ENCODE assay signal across 16 cellular contexts in genomic region chr3:52295809-52296208, GRCh38. TPM values are rescaled to one million over a fixed set of nuclear protein-coding genes. Genes with fewer than 3 reads are reported as not detected.
DNase-seq lines count a peak whose midpoint lies in the region; ATAC-seq, FAIRE-seq and TF ChIP-seq lines count a peak whose summit lies in the region.
"Had no signal": no experiment of that assay in that cellular context is flagged by ENCODE, and none has a peak within 500 bp of the region (broad histone marks: within the 10 kb centered on the region; RNA-seq: fewer than 3 reads in every experiment).

No MANE protein-coding gene starts in this region.

- peaks cover 14% of the 10 kb centered on the region for H3K79me2 ChIP-seq in HepG2 (ENCODE audit: insufficient read depth, low read length)
- H3K79me2 ChIP-seq in neural cell (replicated peaks; ENCODE audit: insufficient read depth, low read length): peaks cover 36% of the 10 kb centered on the region

- FAIRE-seq in HepG2 (lab: Jason Lieb, UNC): no peak

- H3K4me1 Mint-ChIP-seq in chondrocyte (ENCODE audit: low read depth): peaks cover 23% of the 10 kb centered on the region
- H3K4me1 Mint-ChIP-seq in activated T-helper 2 cell treated with anti-CD3 and anti-CD28 coated beads, Interferon-gamma antibody, Interleukin-2, Interleukin-4, amounts not matched to agents 10 μg/mL and 5 μg/mL and 100 μg/mL, durations not matched to agents 14 hours and 24 hours and 36 hours (ENCODE audit: low read depth): peaks cover 2% of the 10 kb centered on the region

- TF ChIP-seq POLR2A in HepG2 (IDR thresholded peaks at IDR 0.05; ENCODE audit: insufficient read depth in 1 of 2, low read depth in 2 of 2, low read length in 2 of 2) (no peak), right lobe of liver (IDR thresholded peaks at IDR 0.05) (no peak), sigmoid colon (IDR thresholded peaks at IDR 0.05) (no peak)

- H3K27ac ChIP-seq in HepG2 (ENCODE audit: extremely low read length, insufficient read depth, low read length): no peak overlapping the region
- no peak overlapping the region for H3K27ac ChIP-seq in right lobe of liver
- H3K27ac ChIP-seq in neural cell (ENCODE audit: low read length): no peak overlapping the region
- no peak overlapping the region for H3K27ac ChIP-seq in sigmoid colon

- H3K4me1 ChIP-seq in HepG2 (ENCODE audit: insufficient read depth, low read length) (peaks cover 58% of the 10 kb centered on the region), right lobe of liver (peaks cover 0 to 47% (median 15%) of the 10 kb centered on the region in 4 donors), sigmoid colon (no peaks in the 10 kb centered on the region)

- H3K36me3 ChIP-seq in HepG2 (replicated peaks in 1 of 2; ENCODE audit: control insufficient read depth in 1 of 2, insufficient read depth in 2 of 2, low read length in 2 of 2) (peaks cover 11 to 22% of the 10 kb centered on the region in 2 experiments; a peak in 4 of 5 replicates), right lobe of liver (peaks cover 0 to 19% (median 8%) of the 10 kb centered on the region in 4 donors), neural cell (ENCODE audit: insufficient read depth, low read length) (no peaks in the 10 kb centered on the region), sigmoid colon (peaks cover 0 to 24% (median 8%) of the 10 kb centered on the region in 4 donors)

- no peak overlapping the region for H3K27ac Mint-ChIP-seq in chondrocyte (ENCODE audit: unreplicated experiment)
- H3K27ac Mint-ChIP-seq in activated T-helper 2 cell treated with anti-CD3 and anti-CD28 coated beads, Interferon-gamma antibody, Interleukin-2, Interleukin-4, amounts not matched to agents 10 μg/mL and 5 μg/mL and 100 μg/mL, durations not matched to agents 14 hours and 24 hours and 36 hours: no peak overlapping the region
- H3K27ac Mint-ChIP-seq: CD8-positive, alpha-beta T cell had no signal

- peaks cover 4% of the 10 kb centered on the region for H3K36me3 Mint-ChIP-seq in chondrocyte (ENCODE audit: low read depth)
- peaks cover 4% of the 10 kb centered on the region for H3K36me3 Mint-ChIP-seq in activated T-helper 2 cell treated with anti-CD3 and anti-CD28 coated beads, Interferon-gamma antibody, Interleukin-2, Interleukin-4, amounts not matched to agents 10 μg/mL and 5 μg/mL and 100 μg/mL, durations not matched to agents 14 hours and 24 hours and 36 hours (ENCODE audit: low read depth)

- ATAC-seq in HepG2: no peak
- no peak for ATAC-seq in right lobe of liver
- ATAC-seq: CD8-positive, alpha-beta T cell; HCT116 had no signal

- H3K9ac ChIP-seq in HepG2 (ENCODE audit: insufficient read depth, low read depth, low read length) (no peak overlapping the region), neural cell (ENCODE audit: low read length) (no peak overlapping the region)
- H3K9ac ChIP-seq: BLaER1 treated with 17β-estradiol and CSF1 and Interleukin-3, amounts not matched to agents 10 nM and 100 nM had no signal

- TF ChIP-seq RAD21 in HepG2 (CRISPR knock-in tag; IDR thresholded peaks at IDR 0.05): no peak
- no peak for TF ChIP-seq RAD21 in neural cell (conservative IDR thresholded peaks at IDR 0.05)

- CTCF ChIA-PET in HepG2 (lab: Yijun Ruan, JAX; ENCODE audit: low intra/inter-chr PET ratio, low total read pairs): no interaction called here

- peaks cover 34% of the 10 kb centered on the region for H4K20me1 ChIP-seq in HepG2 (ENCODE audit: insufficient read depth, low read length)
- H4K20me1 ChIP-seq in neural cell (ENCODE audit: insufficient read depth): no peaks in the 10 kb centered on the region

- no peaks in the 10 kb centered on the region for H3K9me3 Mint-ChIP-seq in chondrocyte (ENCODE audit: low read depth)
- no peaks in the 10 kb centered on the region for H3K9me3 Mint-ChIP-seq in activated T-helper 2 cell treated with anti-CD3 and anti-CD28 coated beads, Interferon-gamma antibody, Interleukin-2, Interleukin-4, amounts not matched to agents 10 μg/mL and 5 μg/mL and 100 μg/mL, durations not matched to agents 14 hours and 24 hours and 36 hours
- H3K9me3 Mint-ChIP-seq: CD8-positive, alpha-beta T cell had no signal

- DNase-seq in HepG2 (ENCODE audit: low spot score) (no peak), right lobe of liver (no peak), chondrocyte (ENCODE audit: low spot score) (peak; percentile 43), sigmoid colon (no peak), NCI-H1092 treated with DMSO at 0.1 percent for 48 hours (lab: John Stamatoyannopoulos, UW) (no peak)
- DNase-seq in activated T-helper 2 cell treated with anti-CD3 and anti-CD28 coated beads, Interferon-gamma antibody, Interleukin-2, Interleukin-4, amounts not matched to agents 10 μg/mL and 5 μg/mL and 100 μg/mL, durations not matched to agents 14 hours and 24 hours and 36 hours (ENCODE audit: low spot score): no peak
- DNase-seq: 8988T, Calu3, DMS79 treated with DMSO at 0.1 percent for 48 hours, GF-D8, GOT3, H7 had no signal

- no peaks in the 10 kb centered on the region for H3K9me2 ChIP-seq in neural cell (ENCODE audit: insufficient read depth, low read length)

- H3K4me3 ChIP-seq in HepG2 (replicated peaks in 1 of 3; ENCODE audit: insufficient read depth in 1 of 3, low read depth in 2 of 3, low read length in 3 of 3) (no peak overlapping the region), right lobe of liver (no peak overlapping the region), neural cell (ENCODE audit: low read length) (peak overlapping the region; percentile 93), sigmoid colon (no peak overlapping the region)
- H3K4me3 ChIP-seq: BLaER1 treated with 17β-estradiol and CSF1 and Interleukin-3, amounts not matched to agents 10 nM and 100 nM had no signal

- no peaks in the 10 kb centered on the region; a peak in 1 of 5 replicates for H3K27me3 ChIP-seq in HepG2 (ENCODE audit: control insufficient read depth in 1 of 2, insufficient read depth in 2 of 2, low read length in 2 of 2)
- no peaks in the 10 kb centered on the region for H3K27me3 ChIP-seq in right lobe of liver
- H3K27me3 ChIP-seq in neural cell (ENCODE audit: insufficient read depth, low read depth, low read length): no peaks in the 10 kb centered on the region
- H3K27me3 ChIP-seq in sigmoid colon: no peaks in the 10 kb centered on the region
- H3K27me3 ChIP-seq: BLaER1 treated with 17β-estradiol and CSF1 and Interleukin-3, amounts not matched to agents 10 nM and 100 nM had no signal

- in situ Hi-C loops in HepG2 (cut with HindIII; ENCODE audit: extremely low pct_ligation_motif_present, low pct_unique_long_range_greater_than_20kb): no loop called here

- H3K4me3 Mint-ChIP-seq in chondrocyte (ENCODE audit: unreplicated experiment): no peak overlapping the region
- H3K4me3 Mint-ChIP-seq in activated T-helper 2 cell treated with anti-CD3 and anti-CD28 coated beads, Interferon-gamma antibody, Interleukin-2, Interleukin-4, amounts not matched to agents 10 μg/mL and 5 μg/mL and 100 μg/mL, durations not matched to agents 14 hours and 24 hours and 36 hours (ENCODE audit: low read depth): no peak overlapping the region
- H3K4me3 Mint-ChIP-seq: CD8-positive, alpha-beta T cell had no signal

- H3K27me3 Mint-ChIP-seq in chondrocyte (ENCODE audit: low read depth): no peaks in the 10 kb centered on the region
- H3K27me3 Mint-ChIP-seq in activated T-helper 2 cell treated with anti-CD3 and anti-CD28 coated beads, Interferon-gamma antibody, Interleukin-2, Interleukin-4, amounts not matched to agents 10 μg/mL and 5 μg/mL and 100 μg/mL, durations not matched to agents 14 hours and 24 hours and 36 hours (ENCODE audit: low read depth): no peaks in the 10 kb centered on the region

- intact Hi-C loops in HepG2 (cut with micrococcal nuclease; ENCODE audit: unreplicated experiment): no loop called here
- intact Hi-C loops in right lobe of liver (cut with DNase I): no loop called here
- intact Hi-C loops in sigmoid colon (cut with DNase I): no loop called here
- intact Hi-C loops in activated T-helper 2 cell treated with anti-CD3 and anti-CD28 coated beads, Interferon-gamma antibody, Interleukin-2, Interleukin-4, amounts not matched to agents 10 μg/mL and 5 μg/mL and 100 μg/mL, durations not matched to agents 14 hours and 24 hours and 36 hours (cut with micrococcal nuclease): no loop called here

- POLR2A ChIA-PET in HepG2 (lab: Yijun Ruan, JAX): interaction anchor here (0.8 to 5.4 kb wide), 4 partner anchors 8 to 18 kb away, joined by 3 to 36 read pairs (median 8); partner anchors contain the start of genes GLYCTK and WDR82

- H3K9me3 ChIP-seq in HepG2 (ENCODE audit: low read length) (no peaks in the 10 kb centered on the region), right lobe of liver (no peaks in the 10 kb centered on the region), neural cell (ENCODE audit: low read length) (no peaks in the 10 kb centered on the region), sigmoid colon (no peaks in the 10 kb centered on the region)
- H3K9me3 ChIP-seq: BLaER1 treated with 17β-estradiol and CSF1 and Interleukin-3, amounts not matched to agents 10 nM and 100 nM had no signal

- TF ChIP-seq CTCF in HepG2 (CRISPR knock-in tag; IDR thresholded peaks at IDR 0.05) (no peak), right lobe of liver (IDR thresholded peaks at IDR 0.05) (no peak), chondrocyte (IDR thresholded peaks at IDR 0.05) (no peak), neural cell (IDR thresholded peaks at IDR 0.05; ENCODE audit: poor library complexity, severe bottlenecking) (no peak), sigmoid colon (IDR thresholded peaks at IDR 0.05) (no peak)

- H3K4me2 ChIP-seq in HepG2 (ENCODE audit: low read depth, low read length) (no peak overlapping the region), neural cell (ENCODE audit: low read length) (no peak overlapping the region)

- TF ChIP-seq EP300 in HepG2 (IDR thresholded peaks at IDR 0.05; ENCODE audit: low read depth in 2 of 2, low read length in 2 of 2): no peak
- TF ChIP-seq EP300 in HepG2 (CRISPR knock-in tag; IDR thresholded peaks at IDR 0.05; ENCODE audit: borderline replicate concordance): no peak
- no peak for TF ChIP-seq EP300 in neural cell (conservative IDR thresholded peaks at IDR 0.05; ENCODE audit: poor library complexity, severe bottlenecking)
- TF ChIP-seq EP300 in sigmoid colon (IDR thresholded peaks at IDR 0.05): no peak

- no peaks in the 10 kb centered on the region for H3F3A ChIP-seq in neural cell (ENCODE audit: insufficient read depth, low read length, poor library complexity, severe bottlenecking)

- 88% methylated on average over 4 of the region's 4 CpGs for WGBS in HepG2 (ENCODE audit: low lambda C conversion rate)
- WGBS in right lobe of liver (ENCODE audit: insufficient coverage, low coverage, low lambda C conversion rate, missing lambda C conversion rate): 73% methylated on average over 3 of the region's 4 CpGs
- WGBS in sigmoid colon, 2 donors: 94 to 95% methylated on average over 4 of the region's 4 CpGs

- H2AFZ ChIP-seq in HepG2 (ENCODE audit: low read length): no peak overlapping the region
- no peak overlapping the region for H2AFZ ChIP-seq in neural cell (ENCODE audit: low read depth, low read length)

- BruUV-seq in HepG2 (replicated peaks; lab: Mats Ljungman, UMichigan): no TSS peak

RNA-seq across cellular contexts. Expression of gene GLYCTK, which starts 8.2 kb away (rescaled TPM):
- 91.7 and 126 TPM in 2 replicates for total RNA-seq in HepG2 (2016; rRNA removed; fragmentation: Illumina TruSeq; extraction: Trizol)
- 33.8 and 34.0 TPM in 2 replicates for total RNA-seq in HepG2 (2016; cell fraction: cytosol; rRNA removed; fragmentation: Illumina TruSeq; extraction: Trizol; ENCODE audit: low read depth)
- total RNA-seq in HepG2 (2016; cell fraction: insoluble cytoplasmic fraction; rRNA removed; fragmentation: Illumina TruSeq; extraction: Trizol): 89.0 and 132 TPM in 2 replicates
- 68.4 and 70.3 TPM in 2 replicates for total RNA-seq in HepG2 (2016; cell fraction: membrane; rRNA removed; fragmentation: Illumina TruSeq; extraction: Trizol)
- total RNA-seq in HepG2 (2016; cell fraction: nucleus; rRNA removed; fragmentation: Illumina TruSeq; extraction: Trizol): 155 and 170 TPM in 2 replicates
- polyA plus RNA-seq in HepG2 (2011; rRNA removed): 70.0 and 102 TPM in 2 replicates
- polyA plus RNA-seq in HepG2 (2011; cell fraction: cytosol; rRNA removed): 57.2 and 86.0 TPM in 2 replicates
- polyA plus RNA-seq in HepG2 (2011; cell fraction: nucleus; rRNA removed): 489 and 498 TPM in 2 replicates
- polyA plus RNA-seq in HepG2 (2012): 41.5 and 43.2 TPM in 2 replicates
- polyA plus RNA-seq in HepG2 (2016; cell fraction: cytosol; fragmentation: Illumina TruSeq; extraction: Trizol; ENCODE audit: low read depth): 21.7 and 24.0 TPM in 2 replicates
- 64.0 and 68.6 TPM in 2 replicates for polyA plus RNA-seq in HepG2 (2016; cell fraction: insoluble cytoplasmic fraction; fragmentation: Illumina TruSeq; extraction: Trizol; ENCODE audit: low read depth)
- 44.9 and 46.0 TPM in 2 replicates for polyA plus RNA-seq in HepG2 (2016; cell fraction: membrane; fragmentation: Illumina TruSeq; extraction: Trizol; ENCODE audit: low read depth)
- 216 and 226 TPM in 2 replicates for polyA plus RNA-seq in HepG2 (2016; cell fraction: nucleus; fragmentation: Illumina TruSeq; extraction: Trizol; ENCODE audit: insufficient read depth, low read depth)
- 13.9 and 184 TPM in 2 replicates for polyA minus RNA-seq in HepG2 (2011; rRNA and poly(A)+ RNA removed; ENCODE audit: low replicate concordance)
- polyA minus RNA-seq in HepG2 (2011; cell fraction: cytosol; rRNA and poly(A)+ RNA removed): 18.4 and 23.4 TPM in 2 replicates
- polyA minus RNA-seq in HepG2 (2011; cell fraction: nucleus; rRNA and poly(A)+ RNA removed): 164 and 185 TPM in 2 replicates
- total RNA-seq in right lobe of liver: 100 to 1,000 TPM in 4 of 6 experiments, 10 to 100 TPM in 2; 75.1 to 320 (median 178) TPM
- 4.8 to 9.8 TPM (median 5.0 TPM) in 3 replicates for total RNA-seq in chondrocyte
- polyA plus RNA-seq in neural cell: 5.0 and 5.8 TPM in 2 replicates
- polyA minus RNA-seq in neural cell: 2.4 and 2.8 TPM in 2 replicates
- total RNA-seq in sigmoid colon: 1 to 10 TPM; 1.6 to 4.6 (median 3.8) TPM
- 10 to 100 TPM; 20.4 to 48.2 (median 48.1) TPM for polyA plus RNA-seq in sigmoid colon
- total RNA-seq in activated T-helper 2 cell treated with anti-CD3 and anti-CD28 coated beads, Interferon-gamma antibody, Interleukin-2, Interleukin-4, amounts not matched to agents 10 μg/mL and 5 μg/mL and 100 μg/mL, durations not matched to agents 14 hours and 24 hours and 36 hours: 16.6 and 16.8 TPM in 2 replicates

RNA-seq across cellular contexts. Expression of gene WDR82, which starts 17.4 kb away (rescaled TPM):
- 59.5 and 62.0 TPM in 2 replicates for total RNA-seq in HepG2 (2016; rRNA removed; fragmentation: Illumina TruSeq; extraction: Trizol)
- total RNA-seq in HepG2 (2016; cell fraction: cytosol; rRNA removed; fragmentation: Illumina TruSeq; extraction: Trizol; ENCODE audit: low read depth): 6.3 and 6.7 TPM in 2 replicates
- total RNA-seq in HepG2 (2016; cell fraction: insoluble cytoplasmic fraction; rRNA removed; fragmentation: Illumina TruSeq; extraction: Trizol): 58.9 and 60.5 TPM in 2 replicates
- total RNA-seq in HepG2 (2016; cell fraction: membrane; rRNA removed; fragmentation: Illumina TruSeq; extraction: Trizol): 27.7 and 28.8 TPM in 2 replicates
- 32.4 and 32.6 TPM in 2 replicates for total RNA-seq in HepG2 (2016; cell fraction: nucleus; rRNA removed; fragmentation: Illumina TruSeq; extraction: Trizol)
- polyA plus RNA-seq in HepG2 (2011; rRNA removed): 39.1 and 41.9 TPM in 2 replicates
- 23.5 and 37.7 TPM in 2 replicates for polyA plus RNA-seq in HepG2 (2011; cell fraction: cytosol; rRNA removed)
- 10.7 and 14.5 TPM in 2 replicates for polyA plus RNA-seq in HepG2 (2011; cell fraction: nucleus; rRNA removed)
- polyA plus RNA-seq in HepG2 (2012): 48.3 and 52.2 TPM in 2 replicates
- polyA plus RNA-seq in HepG2 (2016; cell fraction: cytosol; fragmentation: Illumina TruSeq; extraction: Trizol; ENCODE audit: low read depth): 3.6 and 4.2 TPM in 2 replicates
- polyA plus RNA-seq in HepG2 (2016; cell fraction: insoluble cytoplasmic fraction; fragmentation: Illumina TruSeq; extraction: Trizol; ENCODE audit: low read depth): 60.6 and 66.1 TPM in 2 replicates
- 13.9 and 15.0 TPM in 2 replicates for polyA plus RNA-seq in HepG2 (2016; cell fraction: membrane; fragmentation: Illumina TruSeq; extraction: Trizol; ENCODE audit: low read depth)
- 38.8 and 40.8 TPM in 2 replicates for polyA plus RNA-seq in HepG2 (2016; cell fraction: nucleus; fragmentation: Illumina TruSeq; extraction: Trizol; ENCODE audit: insufficient read depth, low read depth)
- 52.7 and 77.7 TPM in 2 replicates for polyA minus RNA-seq in HepG2 (2011; rRNA and poly(A)+ RNA removed; ENCODE audit: low replicate concordance)
- polyA minus RNA-seq in HepG2 (2011; cell fraction: cytosol; rRNA and poly(A)+ RNA removed): 29.3 and 33.9 TPM in 2 replicates
- polyA minus RNA-seq in HepG2 (2011; cell fraction: nucleus; rRNA and poly(A)+ RNA removed): 28.7 and 33.2 TPM in 2 replicates
- total RNA-seq in right lobe of liver: 10 to 100 TPM; 14.1 to 25.2 (median 20.7) TPM
- 73.0 to 74.9 TPM (median 74.7 TPM) in 3 replicates for total RNA-seq in chondrocyte
- 151 and 163 TPM in 2 replicates for polyA plus RNA-seq in neural cell
- 225 TPM in 2 replicates for polyA minus RNA-seq in neural cell
- 10 to 100 TPM; 44.4 to 54.9 (median 48.0) TPM for total RNA-seq in sigmoid colon
- 10 to 100 TPM; 22.2 to 50.2 (median 28.4) TPM for polyA plus RNA-seq in sigmoid colon
- total RNA-seq in activated T-helper 2 cell treated with anti-CD3 and anti-CD28 coated beads, Interferon-gamma antibody, Interleukin-2, Interleukin-4, amounts not matched to agents 10 μg/mL and 5 μg/mL and 100 μg/mL, durations not matched to agents 14 hours and 24 hours and 36 hours: 101 and 103 TPM in 2 replicates

RNA-seq across cellular contexts. Expression of gene DNAH1, which starts 20.3 kb away (rescaled TPM):
- total RNA-seq in HepG2 (2016; rRNA removed; fragmentation: Illumina TruSeq; extraction: Trizol): 0.42 and 0.64 TPM in 2 replicates
- total RNA-seq in HepG2 (2016; cell fraction: cytosol; rRNA removed; fragmentation: Illumina TruSeq; extraction: Trizol; ENCODE audit: low read depth): under 0.01 and 0.35 TPM in 2 replicates
- 0.18 and 0.74 TPM in 2 replicates for total RNA-seq in HepG2 (2016; cell fraction: insoluble cytoplasmic fraction; rRNA removed; fragmentation: Illumina TruSeq; extraction: Trizol)
- 0.07 and 0.22 TPM in 2 replicates for total RNA-seq in HepG2 (2016; cell fraction: membrane; rRNA removed; fragmentation: Illumina TruSeq; extraction: Trizol)
- total RNA-seq in HepG2 (2016; cell fraction: nucleus; rRNA removed; fragmentation: Illumina TruSeq; extraction: Trizol): 1.7 and 2.1 TPM in 2 replicates
- 3.5 and 4.8 TPM in 2 replicates for polyA plus RNA-seq in HepG2 (2011; rRNA removed)
- polyA plus RNA-seq in HepG2 (2011; cell fraction: cytosol; rRNA removed): 0.85 and 1.5 TPM in 2 replicates
- 32.0 and 33.0 TPM in 2 replicates for polyA plus RNA-seq in HepG2 (2011; cell fraction: nucleus; rRNA removed)
- 2.0 and 3.0 TPM in 2 replicates for polyA plus RNA-seq in HepG2 (2012)
- 0.07 TPM in 1 of 2 replicates, not detected in the other for polyA plus RNA-seq in HepG2 (2016; cell fraction: cytosol; fragmentation: Illumina TruSeq; extraction: Trizol; ENCODE audit: low read depth)
- polyA plus RNA-seq in HepG2 (2016; cell fraction: insoluble cytoplasmic fraction; fragmentation: Illumina TruSeq; extraction: Trizol; ENCODE audit: low read depth): 0.13 and 0.34 TPM in 2 replicates
- 0.09 and 0.14 TPM in 2 replicates for polyA plus RNA-seq in HepG2 (2016; cell fraction: membrane; fragmentation: Illumina TruSeq; extraction: Trizol; ENCODE audit: low read depth)
- polyA plus RNA-seq in HepG2 (2016; cell fraction: nucleus; fragmentation: Illumina TruSeq; extraction: Trizol; ENCODE audit: insufficient read depth, low read depth): 1.9 and 2.5 TPM in 2 replicates
- polyA minus RNA-seq in HepG2 (2011; rRNA and poly(A)+ RNA removed; ENCODE audit: low replicate concordance): 8.3 and 11.0 TPM in 2 replicates
- 0.35 and 0.99 TPM in 2 replicates for polyA minus RNA-seq in HepG2 (2011; cell fraction: cytosol; rRNA and poly(A)+ RNA removed)
- polyA minus RNA-seq in HepG2 (2011; cell fraction: nucleus; rRNA and poly(A)+ RNA removed): 12.2 and 14.8 TPM in 2 replicates
- 10 to 100 TPM in 2 of 6 experiments, 1 to 10 TPM in 4; 1.6 to 11.2 (median 8.1) TPM for total RNA-seq in right lobe of liver
- 5.0 to 9.4 TPM (median 5.4 TPM) in 3 replicates for total RNA-seq in chondrocyte
- polyA plus RNA-seq in neural cell: 5.4 and 6.0 TPM in 2 replicates
- polyA minus RNA-seq in neural cell: 5.3 and 5.8 TPM in 2 replicates
- 1 to 10 TPM; 2.3 to 8.6 (median 6.1) TPM for total RNA-seq in sigmoid colon
- polyA plus RNA-seq in sigmoid colon: 1 to 10 TPM; 1.2 to 7.7 (median 1.4) TPM
- 9.8 and 11.1 TPM in 2 replicates for total RNA-seq in activated T-helper 2 cell treated with anti-CD3 and anti-CD28 coated beads, Interferon-gamma antibody, Interleukin-2, Interleukin-4, amounts not matched to agents 10 μg/mL and 5 μg/mL and 100 μg/mL, durations not matched to agents 14 hours and 24 hours and 36 hours

RNA-seq across cellular contexts. Expression of gene PPM1M, which starts 50.2 kb away (rescaled TPM):
- total RNA-seq in HepG2 (2016; rRNA removed; fragmentation: Illumina TruSeq; extraction: Trizol) (1.5 and 2.5 TPM in 2 replicates), right lobe of liver (1 to 10 TPM; 2.8 to 7.1 (median 4.5) TPM), chondrocyte (14.5 to 20.8 TPM (median 20.1 TPM) in 3 replicates), sigmoid colon (10 to 100 TPM; 21.7 to 28.2 (median 24.8) TPM)
- total RNA-seq in HepG2 (2016; cell fraction: cytosol; rRNA removed; fragmentation: Illumina TruSeq; extraction: Trizol; ENCODE audit: low read depth): 0.91 and 1.1 TPM in 2 replicates
- total RNA-seq in HepG2 (2016; cell fraction: insoluble cytoplasmic fraction; rRNA removed; fragmentation: Illumina TruSeq; extraction: Trizol): 2.2 and 2.4 TPM in 2 replicates
- 2.7 and 3.5 TPM in 2 replicates for total RNA-seq in HepG2 (2016; cell fraction: membrane; rRNA removed; fragmentation: Illumina TruSeq; extraction: Trizol)
- 2.0 and 2.1 TPM in 2 replicates for total RNA-seq in HepG2 (2016; cell fraction: nucleus; rRNA removed; fragmentation: Illumina TruSeq; extraction: Trizol)
- polyA plus RNA-seq in HepG2 (2011; rRNA removed) (5.9 and 6.9 TPM in 2 replicates), neural cell (1.1 and 1.6 TPM in 2 replicates), sigmoid colon (10 to 100 TPM in 2 of 3 donors, 1 to 10 TPM in 1; 5.8 to 16.9 (median 11.4) TPM)
- 4.4 and 5.2 TPM in 2 replicates for polyA plus RNA-seq in HepG2 (2011; cell fraction: cytosol; rRNA removed)
- 20.6 and 21.3 TPM in 2 replicates for polyA plus RNA-seq in HepG2 (2011; cell fraction: nucleus; rRNA removed)
- polyA plus RNA-seq in HepG2 (2012): 4.0 and 4.5 TPM in 2 replicates
- 0.99 and 1.1 TPM in 2 replicates for polyA plus RNA-seq in HepG2 (2016; cell fraction: cytosol; fragmentation: Illumina TruSeq; extraction: Trizol; ENCODE audit: low read depth)
- polyA plus RNA-seq in HepG2 (2016; cell fraction: insoluble cytoplasmic fraction; fragmentation: Illumina TruSeq; extraction: Trizol; ENCODE audit: low read depth): 2.0 and 2.3 TPM in 2 replicates
- 2.3 and 2.5 TPM in 2 replicates for polyA plus RNA-seq in HepG2 (2016; cell fraction: membrane; fragmentation: Illumina TruSeq; extraction: Trizol; ENCODE audit: low read depth)
- 3.6 and 4.3 TPM in 2 replicates for polyA plus RNA-seq in HepG2 (2016; cell fraction: nucleus; fragmentation: Illumina TruSeq; extraction: Trizol; ENCODE audit: insufficient read depth, low read depth)
- 8.9 and 14.9 TPM in 2 replicates for polyA minus RNA-seq in HepG2 (2011; rRNA and poly(A)+ RNA removed; ENCODE audit: low replicate concordance)
- polyA minus RNA-seq in HepG2 (2011; cell fraction: cytosol; rRNA and poly(A)+ RNA removed): 1.5 and 1.9 TPM in 2 replicates
- polyA minus RNA-seq in HepG2 (2011; cell fraction: nucleus; rRNA and poly(A)+ RNA removed): 2.7 and 3.7 TPM in 2 replicates
- 0.81 TPM in 1 of 2 replicates, not detected in the other for polyA minus RNA-seq in neural cell
- total RNA-seq in activated T-helper 2 cell treated with anti-CD3 and anti-CD28 coated beads, Interferon-gamma antibody, Interleukin-2, Interleukin-4, amounts not matched to agents 10 μg/mL and 5 μg/mL and 100 μg/mL, durations not matched to agents 14 hours and 24 hours and 36 hours: 44.7 and 46.4 TPM in 2 replicates

RNA-seq across cellular contexts. Expression of gene TWF2, which starts 56.9 kb away (rescaled TPM):
- 45.5 and 49.1 TPM in 2 replicates for total RNA-seq in HepG2 (2016; rRNA removed; fragmentation: Illumina TruSeq; extraction: Trizol)
- total RNA-seq in HepG2 (2016; cell fraction: cytosol; rRNA removed; fragmentation: Illumina TruSeq; extraction: Trizol; ENCODE audit: low read depth): 9.3 and 10.4 TPM in 2 replicates
- total RNA-seq in HepG2 (2016; cell fraction: insoluble cytoplasmic fraction; rRNA removed; fragmentation: Illumina TruSeq; extraction: Trizol): 46.7 and 47.5 TPM in 2 replicates
- total RNA-seq in HepG2 (2016; cell fraction: membrane; rRNA removed; fragmentation: Illumina TruSeq; extraction: Trizol): 18.1 and 19.8 TPM in 2 replicates
- 19.0 and 20.5 TPM in 2 replicates for total RNA-seq in HepG2 (2016; cell fraction: nucleus; rRNA removed; fragmentation: Illumina TruSeq; extraction: Trizol)
- 108 and 123 TPM in 2 replicates for polyA plus RNA-seq in HepG2 (2011; rRNA removed)
- 139 and 201 TPM in 2 replicates for polyA plus RNA-seq in HepG2 (2011; cell fraction: cytosol; rRNA removed)
- 105 and 112 TPM in 2 replicates for polyA plus RNA-seq in HepG2 (2011; cell fraction: nucleus; rRNA removed)
- polyA plus RNA-seq in HepG2 (2012): 63.2 and 85.2 TPM in 2 replicates
- polyA plus RNA-seq in HepG2 (2016; cell fraction: cytosol; fragmentation: Illumina TruSeq; extraction: Trizol; ENCODE audit: low read depth): 10.6 and 11.3 TPM in 2 replicates
- 55.3 and 58.3 TPM in 2 replicates for polyA plus RNA-seq in HepG2 (2016; cell fraction: insoluble cytoplasmic fraction; fragmentation: Illumina TruSeq; extraction: Trizol; ENCODE audit: low read depth)
- 16.1 and 16.9 TPM in 2 replicates for polyA plus RNA-seq in HepG2 (2016; cell fraction: membrane; fragmentation: Illumina TruSeq; extraction: Trizol; ENCODE audit: low read depth)
- polyA plus RNA-seq in HepG2 (2016; cell fraction: nucleus; fragmentation: Illumina TruSeq; extraction: Trizol; ENCODE audit: insufficient read depth, low read depth): 37.2 and 39.4 TPM in 2 replicates
- polyA minus RNA-seq in HepG2 (2011; rRNA and poly(A)+ RNA removed; ENCODE audit: low replicate concordance): 46.6 and 135 TPM in 2 replicates
- polyA minus RNA-seq in HepG2 (2011; cell fraction: cytosol; rRNA and poly(A)+ RNA removed): 84.6 and 87.5 TPM in 2 replicates
- 18.5 and 25.0 TPM in 2 replicates for polyA minus RNA-seq in HepG2 (2011; cell fraction: nucleus; rRNA and poly(A)+ RNA removed)
- total RNA-seq in right lobe of liver: 10 to 100 TPM; 12.9 to 34.4 (median 23.7) TPM
- 58.9 to 65.9 TPM (median 65.2 TPM) in 3 replicates for total RNA-seq in chondrocyte
- 58.5 and 61.7 TPM in 2 replicates for polyA plus RNA-seq in neural cell
- 49.4 and 53.4 TPM in 2 replicates for polyA minus RNA-seq in neural cell
- total RNA-seq in sigmoid colon: 10 to 100 TPM; 40.4 to 57.3 (median 50.8) TPM
- 10 to 100 TPM; 62.5 to 79.3 (median 65.3) TPM for polyA plus RNA-seq in sigmoid colon
- 89.7 and 91.1 TPM in 2 replicates for total RNA-seq in activated T-helper 2 cell treated with anti-CD3 and anti-CD28 coated beads, Interferon-gamma antibody, Interleukin-2, Interleukin-4, amounts not matched to agents 10 μg/mL and 5 μg/mL and 100 μg/mL, durations not matched to agents 14 hours and 24 hours and 36 hours
